In the genomic region with DNA sequence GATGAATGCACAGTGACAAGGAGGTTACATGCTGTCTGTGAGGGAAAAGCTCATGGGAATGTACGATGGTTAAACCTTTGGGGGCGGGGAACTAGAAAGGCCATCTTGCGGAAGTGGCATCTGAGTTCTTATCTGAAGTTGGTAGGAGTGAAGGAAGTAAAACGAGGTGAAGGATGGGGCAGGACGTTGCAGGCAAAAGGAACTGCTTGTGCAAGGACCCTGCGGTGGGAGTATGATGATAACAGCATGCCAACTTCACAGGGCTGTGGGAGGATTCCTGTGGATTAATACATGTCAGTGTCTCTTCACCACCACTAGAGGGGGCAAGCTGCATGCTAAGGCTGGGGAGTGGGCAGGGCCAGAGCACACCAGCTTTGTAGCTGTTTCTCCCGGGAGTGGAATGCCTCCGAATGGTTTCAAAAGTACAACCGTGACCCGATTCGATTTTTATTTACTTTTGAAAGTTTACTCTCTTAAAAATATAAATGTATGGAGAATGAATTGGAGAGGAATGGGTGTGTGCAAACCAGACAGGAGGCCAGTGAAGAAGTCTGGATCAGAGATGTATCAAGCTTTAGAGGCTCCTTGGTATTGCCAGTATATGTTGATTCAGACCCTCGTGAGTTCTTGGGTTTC, we compare ENCODE assay signal across 8 cellular contexts.
DNase-seq lines count a peak whose midpoint lies in the region; ATAC-seq and TF ChIP-seq lines count a peak whose summit lies in the region.

No MANE protein-coding gene starts in this region.

- H3K36me3 Mint-ChIP-seq in CD4-positive, alpha-beta memory T cell = peaks cover 73 to 93% of the 10 kb centered on the region in 2 donors
- H3K36me3 Mint-ChIP-seq in activated CD4-positive, alpha-beta T cell treated with anti-CD3 and anti-CD28 coated beads, Interleukin-2, amount 10 ng/mL, durations not matched to agents 24 days and 14 days (ENCODE audit: low read depth) = peaks cover 69% of the 10 kb centered on the region
- peaks cover 30% of the 10 kb centered on the region for H3K36me3 Mint-ChIP-seq in mesothelial cell of epicardium
- H3K36me3 Mint-ChIP-seq in stimulated activated effector memory CD8-positive, alpha-beta T cell treated with anti-CD3 and anti-CD28 coated beads, Interleukin-12 subunit alpha, Interleukin-12 subunit beta, amount 100 ng/mL, for 72 hours = peaks cover 100% of the 10 kb centered on the region

- H3K4me1 ChIP-seq in CD4-positive, alpha-beta memory T cell (ENCODE audit: insufficient read depth, low read length) = peaks cover 27% of the 10 kb centered on the region
- H3K4me1 ChIP-seq in effector memory CD4-positive, alpha-beta T cell (ENCODE audit: control insufficient read depth, insufficient read depth, low read length, poor library complexity, severe bottlenecking) = peaks cover 3% of the 10 kb centered on the region

- peaks cover 23 to 44% (median 26%) of the 10 kb centered on the region in 4 donors for H3K4me1 Mint-ChIP-seq in CD4-positive, alpha-beta memory T cell
- peaks cover 36% of the 10 kb centered on the region for H3K4me1 Mint-ChIP-seq in activated CD4-positive, alpha-beta T cell treated with anti-CD3 and anti-CD28 coated beads, Interleukin-2, amount 10 ng/mL, durations not matched to agents 24 days and 14 days
- H3K4me1 Mint-ChIP-seq in mesothelial cell of epicardium = peaks cover 2% of the 10 kb centered on the region
- peaks cover 20% of the 10 kb centered on the region for H3K4me1 Mint-ChIP-seq in stimulated activated effector memory CD8-positive, alpha-beta T cell treated with anti-CD3 and anti-CD28 coated beads, Interleukin-12 subunit alpha, Interleukin-12 subunit beta, amount 100 ng/mL, for 72 hours

- no peaks in the 10 kb centered on the region for H3K27me3 ChIP-seq in CD4-positive, alpha-beta memory T cell (ENCODE audit: insufficient read depth, low read length)
- no peaks in the 10 kb centered on the region for H3K27me3 ChIP-seq in effector memory CD4-positive, alpha-beta T cell (replicated peaks; ENCODE audit: control insufficient read depth, insufficient read depth, low read length, poor library complexity, severe bottlenecking)

- TF ChIP-seq CTCF in mesothelial cell of epicardium (IDR thresholded peaks at IDR 0.05; ENCODE audit: unreplicated experiment) = peak; percentile 81

- peak; percentile 66 to 69 (median 67) for DNase-seq in CD4-positive, alpha-beta memory T cell
- DNase-seq in GM19240 (ENCODE audit: insufficient read length, low spot score) (peak; percentile 78), NCI-H460 (ENCODE audit: extremely low read depth, low read depth) (peak; percentile 68), mesothelial cell of epicardium (ENCODE audit: low spot score in 2 of 2, unreplicated experiment in 2 of 2) (peak in 1 of 2 experiments; percentile 60)
- peak; percentile 87 for DNase-seq in activated CD4-positive, alpha-beta T cell treated with anti-CD3 and anti-CD28 coated beads, Interleukin-2, amount 10 ng/mL, durations not matched to agents 24 days and 14 days
- DNase-seq in effector memory CD4-positive, alpha-beta T cell = peak; percentile 22 to 47 (median 28)
- peak; percentile 47 to 69 for DNase-seq in stimulated activated effector memory CD8-positive, alpha-beta T cell treated with anti-CD3 and anti-CD28 coated beads, Interleukin-12 subunit alpha, Interleukin-12 subunit beta, amount 100 ng/mL, for 72 hours (ENCODE audit: low spot score in 2 of 2)

- H3K27ac ChIP-seq in CD4-positive, alpha-beta memory T cell (ENCODE audit: low read depth, low read length) = peak overlapping the region; percentile 30
- H3K27ac ChIP-seq in effector memory CD4-positive, alpha-beta T cell (ENCODE audit: insufficient read depth, low read length, poor library complexity, severe bottlenecking) = peak overlapping the region; percentile 51

- H3K27me3 Mint-ChIP-seq in CD4-positive, alpha-beta memory T cell = no peaks in the 10 kb centered on the region
- no peaks in the 10 kb centered on the region for H3K27me3 Mint-ChIP-seq in activated CD4-positive, alpha-beta T cell treated with anti-CD3 and anti-CD28 coated beads, Interleukin-2, amount 10 ng/mL, durations not matched to agents 24 days and 14 days
- H3K27me3 Mint-ChIP-seq in mesothelial cell of epicardium (ENCODE audit: low read depth) = no peaks in the 10 kb centered on the region

- H3K9me3 Mint-ChIP-seq in CD4-positive, alpha-beta memory T cell = peaks cover 0 to 2% (median 0%) of the 10 kb centered on the region in 8 donors
- no peaks in the 10 kb centered on the region for H3K9me3 Mint-ChIP-seq in activated CD4-positive, alpha-beta T cell treated with anti-CD3 and anti-CD28 coated beads, Interleukin-2, amount 10 ng/mL, durations not matched to agents 24 days and 14 days
- no peaks in the 10 kb centered on the region for H3K9me3 Mint-ChIP-seq in mesothelial cell of epicardium
- H3K9me3 Mint-ChIP-seq in stimulated activated effector memory CD8-positive, alpha-beta T cell treated with anti-CD3 and anti-CD28 coated beads, Interleukin-12 subunit alpha, Interleukin-12 subunit beta, amount 100 ng/mL, for 72 hours = no peaks in the 10 kb centered on the region

- intact Hi-C loops in CD4-positive, alpha-beta memory T cell (cut with micrococcal nuclease) = loop anchor here (1.0 to 5.0 kb wide), 5 partner anchors 14 to 415 kb away; a partner anchor contains a TSS
- intact Hi-C loops in activated CD4-positive, alpha-beta T cell treated with anti-CD3 and anti-CD28 coated beads, Interleukin-2, amount 10 ng/mL, durations not matched to agents 24 days and 14 days (cut with micrococcal nuclease) = loop anchor here (1.0 to 2.0 kb wide), 3 partner anchors 22 to 415 kb away; a partner anchor contains a TSS

- no peak overlapping the region for H3K4me3 ChIP-seq in CD4-positive, alpha-beta memory T cell (ENCODE audit: low read length in 2 of 2)
- H3K4me3 ChIP-seq in effector memory CD4-positive, alpha-beta T cell (ENCODE audit: insufficient read depth, low read depth, low read length, poor library complexity, severe bottlenecking) = no peak overlapping the region

- CTCF ChIA-PET in CD4-positive, alpha-beta memory T cell (lab: Charles Lee; ENCODE audit: partially characterized antibody) = interaction anchor here (0.6 to 4.7 kb wide), 48 partner anchors 8 to 497 kb away, joined by 3 to 52 read pairs (median 5); a partner anchor contains a TSS

- H3K9me3 ChIP-seq in CD4-positive, alpha-beta memory T cell (ENCODE audit: control insufficient read depth in 1 of 2, low read length in 2 of 2) = no peaks in the 10 kb centered on the region
- H3K9me3 ChIP-seq in effector memory CD4-positive, alpha-beta T cell (ENCODE audit: control insufficient read depth, low read length) = no peaks in the 10 kb centered on the region

- peaks cover 76% of the 10 kb centered on the region for H3K36me3 ChIP-seq in CD4-positive, alpha-beta memory T cell (ENCODE audit: insufficient read depth, low read length)
- H3K36me3 ChIP-seq in effector memory CD4-positive, alpha-beta T cell (ENCODE audit: control insufficient read depth, insufficient read depth, low read length) = peaks cover 73% of the 10 kb centered on the region

- peak overlapping the region; percentile 72 to 96 (median 89) for H3K27ac Mint-ChIP-seq in CD4-positive, alpha-beta memory T cell
- peak overlapping the region; percentile 89 for H3K27ac Mint-ChIP-seq in activated CD4-positive, alpha-beta T cell treated with anti-CD3 and anti-CD28 coated beads, Interleukin-2, amount 10 ng/mL, durations not matched to agents 24 days and 14 days
- peak overlapping the region; percentile 9 for H3K27ac Mint-ChIP-seq in mesothelial cell of epicardium
- H3K27ac Mint-ChIP-seq in stimulated activated effector memory CD8-positive, alpha-beta T cell treated with anti-CD3 and anti-CD28 coated beads, Interleukin-12 subunit alpha, Interleukin-12 subunit beta, amount 100 ng/mL, for 72 hours = peak overlapping the region; percentile 7

- POLR2A ChIA-PET in CD4-positive, alpha-beta memory T cell (lab: Charles Lee; ENCODE audit: partially characterized antibody) = interaction anchor here (0.7 to 1.2 kb wide), 5 partner anchors 10 to 414 kb away, joined by 3 to 5 read pairs (median 4); no protein-coding TSS in a partner anchor

- H3K4me3 Mint-ChIP-seq in CD4-positive, alpha-beta memory T cell = peak overlapping the region; percentile 3 to 69 (median 58)
- H3K4me3 Mint-ChIP-seq in activated CD4-positive, alpha-beta T cell treated with anti-CD3 and anti-CD28 coated beads, Interleukin-2, amount 10 ng/mL, durations not matched to agents 24 days and 14 days = peak overlapping the region; percentile 36
- peak overlapping the region; percentile 60 for H3K4me3 Mint-ChIP-seq in mesothelial cell of epicardium
- H3K4me3 Mint-ChIP-seq in stimulated activated effector memory CD8-positive, alpha-beta T cell treated with anti-CD3 and anti-CD28 coated beads, Interleukin-12 subunit alpha, Interleukin-12 subunit beta, amount 100 ng/mL, for 72 hours = peak overlapping the region; percentile 27

- peak; percentile 92 for ATAC-seq in HG03378 (IDR thresholded peaks at IDR 0.05; ENCODE audit: unreplicated experiment)
- ATAC-seq in stimulated activated effector memory CD8-positive, alpha-beta T cell treated with anti-CD3 and anti-CD28 coated beads, Interleukin-12 subunit alpha, Interleukin-12 subunit beta, amount 100 ng/mL, for 72 hours = peak; percentile 94

Comparison
In these comparisons a context has a peak if more than half of its experiments do, and no peak if none do; other contexts are left out.
1. H3K27ac Mint-ChIP-seq: peak in every context shown above with its lines; median percentile 89 in CD4-positive, alpha-beta memory T cell; 89 in activated CD4-positive, alpha-beta T cell treated with anti-CD3 and anti-CD28 coated beads, Interleukin-2, amount 10 ng/mL, durations not matched to agents 24 days and 14 days; 9 in mesothelial cell of epicardium; 7 in stimulated activated effector memory CD8-positive, alpha-beta T cell treated with anti-CD3 and anti-CD28 coated beads, Interleukin-12 subunit alpha, Interleukin-12 subunit beta, amount 100 ng/mL, for 72 hours.